ENCODE assay signal across 1 cellular context in the genomic region with DNA sequence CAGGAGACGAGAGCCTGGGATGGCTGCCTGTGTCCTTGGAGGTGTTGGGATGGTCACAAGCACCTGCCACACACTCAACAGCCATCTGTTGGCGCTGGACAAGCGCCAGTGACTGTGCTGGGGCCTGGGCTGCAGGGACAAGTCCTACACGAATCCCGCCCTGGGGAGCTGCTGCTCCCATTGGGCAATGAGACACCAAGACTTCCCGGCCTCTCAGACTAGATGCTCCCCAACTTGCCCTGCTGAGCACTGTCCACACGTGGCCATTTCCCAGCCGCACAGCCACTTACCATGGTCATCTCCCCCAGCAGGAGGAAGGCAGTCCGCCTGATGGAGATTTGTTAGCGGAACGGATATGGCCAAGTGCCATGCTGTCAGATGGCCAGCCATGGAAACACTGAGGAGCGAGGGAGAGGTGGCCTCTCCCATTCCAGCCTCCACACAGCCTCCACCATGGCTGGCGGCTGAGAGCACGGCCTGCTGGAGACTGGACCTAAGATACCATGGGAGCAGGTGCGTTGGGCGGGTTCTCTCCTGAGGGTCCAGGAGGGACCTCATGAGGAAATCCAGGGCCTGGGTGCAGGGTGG.
TF ChIP-seq lines count a peak whose summit lies in the region.

No MANE protein-coding gene starts in this region.

TF ChIP-seq in K562, 482 proteins besides CTCF, POLR2A, EP300 and RAD21:
- TF ChIP-seq ZNF217 (CRISPR knock-in tag; IDR thresholded peaks at IDR 0.05) (no peak), ZNF140 (CRISPR knock-in tag; IDR thresholded peaks at IDR 0.05) (no peak)
- TF ChIP-seq, protein P1, sequence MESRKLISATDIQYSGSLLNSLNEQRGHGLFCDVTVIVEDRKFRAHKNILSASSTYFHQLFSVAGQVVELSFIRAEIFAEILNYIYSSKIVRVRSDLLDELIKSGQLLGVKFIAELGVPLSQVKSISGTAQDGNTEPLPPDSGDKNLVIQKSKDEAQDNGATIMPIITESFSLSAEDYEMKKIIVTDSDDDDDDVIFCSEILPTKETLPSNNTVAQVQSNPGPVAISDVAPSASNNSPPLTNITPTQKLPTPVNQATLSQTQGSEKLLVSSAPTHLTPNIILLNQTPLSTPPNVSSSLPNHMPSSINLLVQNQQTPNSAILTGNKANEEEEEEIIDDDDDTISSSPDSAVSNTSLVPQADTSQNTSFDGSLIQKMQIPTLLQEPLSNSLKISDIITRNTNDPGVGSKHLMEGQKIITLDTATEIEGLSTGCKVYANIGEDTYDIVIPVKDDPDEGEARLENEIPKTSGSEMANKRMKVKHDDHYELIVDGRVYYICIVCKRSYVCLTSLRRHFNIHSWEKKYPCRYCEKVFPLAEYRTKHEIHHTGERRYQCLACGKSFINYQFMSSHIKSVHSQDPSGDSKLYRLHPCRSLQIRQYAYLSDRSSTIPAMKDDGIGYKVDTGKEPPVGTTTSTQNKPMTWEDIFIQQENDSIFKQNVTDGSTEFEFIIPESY (CRISPR knock-in tag; IDR thresholded peaks at IDR 0.05), result peak; percentile 49; the same call in 1 of the 2 replicates
- TF ChIP-seq, protein P2, sequence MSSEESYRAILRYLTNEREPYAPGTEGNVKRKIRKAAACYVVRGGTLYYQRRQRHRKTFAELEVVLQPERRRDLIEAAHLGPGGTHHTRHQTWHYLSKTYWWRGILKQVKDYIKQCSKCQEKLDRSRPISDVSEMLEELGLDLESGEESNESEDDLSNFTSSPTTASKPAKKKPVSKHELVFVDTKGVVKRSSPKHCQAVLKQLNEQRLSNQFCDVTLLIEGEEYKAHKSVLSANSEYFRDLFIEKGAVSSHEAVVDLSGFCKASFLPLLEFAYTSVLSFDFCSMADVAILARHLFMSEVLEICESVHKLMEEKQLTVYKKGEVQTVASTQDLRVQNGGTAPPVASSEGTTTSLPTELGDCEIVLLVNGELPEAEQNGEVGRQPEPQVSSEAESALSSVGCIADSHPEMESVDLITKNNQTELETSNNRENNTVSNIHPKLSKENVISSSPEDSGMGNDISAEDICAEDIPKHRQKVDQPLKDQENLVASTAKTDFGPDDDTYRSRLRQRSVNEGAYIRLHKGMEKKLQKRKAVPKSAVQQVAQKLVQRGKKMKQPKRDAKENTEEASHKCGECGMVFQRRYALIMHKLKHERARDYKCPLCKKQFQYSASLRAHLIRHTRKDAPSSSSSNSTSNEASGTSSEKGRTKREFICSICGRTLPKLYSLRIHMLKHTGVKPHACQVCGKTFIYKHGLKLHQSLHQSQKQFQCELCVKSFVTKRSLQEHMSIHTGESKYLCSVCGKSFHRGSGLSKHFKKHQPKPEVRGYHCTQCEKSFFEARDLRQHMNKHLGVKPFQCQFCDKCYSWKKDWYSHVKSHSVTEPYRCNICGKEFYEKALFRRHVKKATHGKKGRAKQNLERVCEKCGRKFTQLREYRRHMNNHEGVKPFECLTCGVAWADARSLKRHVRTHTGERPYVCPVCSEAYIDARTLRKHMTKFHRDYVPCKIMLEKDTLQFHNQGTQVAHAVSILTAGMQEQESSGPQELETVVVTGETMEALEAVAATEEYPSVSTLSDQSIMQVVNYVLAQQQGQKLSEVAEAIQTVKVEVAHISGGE (CRISPR knock-in tag; IDR thresholded peaks at IDR 0.05), result no peak
